Comparison of ENCODE assay signal across 9 cellular contexts in the genomic region with DNA sequence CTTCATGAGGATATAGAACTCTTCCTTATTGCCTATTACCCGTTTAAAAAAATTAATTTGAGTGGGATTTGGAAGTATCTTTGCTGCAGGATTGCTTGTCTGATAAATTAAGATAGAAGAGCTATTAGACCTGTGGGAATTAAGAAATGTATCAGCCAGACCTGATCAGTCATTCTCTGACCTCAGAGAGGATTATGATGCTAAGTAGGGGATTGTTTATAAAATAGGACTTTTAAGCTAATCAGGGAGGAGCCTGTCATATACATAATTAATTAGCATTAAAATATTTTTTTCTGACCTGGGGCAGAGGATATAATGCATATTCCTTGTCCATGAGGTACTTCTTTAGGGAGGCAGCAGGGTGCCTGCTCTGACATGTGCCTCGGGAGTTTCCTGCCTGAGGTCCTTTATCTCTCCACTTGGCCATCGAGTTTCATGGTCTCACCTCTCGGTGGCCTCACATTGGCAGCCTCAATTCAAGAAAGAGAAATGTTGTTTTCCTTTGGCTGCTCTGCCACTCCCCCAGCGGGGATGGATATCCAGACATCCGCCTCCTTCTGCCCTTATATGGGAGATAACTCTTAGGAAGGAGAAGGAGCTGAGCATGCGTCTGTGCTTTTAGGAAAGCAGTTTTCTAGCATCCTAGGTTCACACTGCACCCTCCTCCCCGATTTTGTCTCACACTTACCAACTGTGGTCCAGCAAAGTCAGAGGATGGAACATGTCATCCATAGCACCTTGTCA. TPM values are rescaled to one million over a fixed set of nuclear protein-coding genes. Genes with fewer than 3 reads are reported as not detected.
A peak's percentile ranks its signal among the peaks of the same experiment; 100 is the strongest.
DNase-seq lines count a peak whose midpoint lies in the region; TF ChIP-seq lines count a peak whose summit lies in the region.
"Had no signal": no experiment of that assay in that cellular context is flagged by ENCODE, and none has a peak within 500 bp of the region (broad histone marks: within the 10 kb centered on the region; RNA-seq: fewer than 3 reads in every experiment).

No MANE protein-coding gene starts in this region.

- TF ChIP-seq EP300 in Ishikawa (IDR thresholded peaks at IDR 0.05; ENCODE audit: borderline replicate concordance) = no peak

- TF ChIP-seq CTCF in astrocyte of the cerebellum (IDR thresholded peaks at IDR 0.05; ENCODE audit: low read depth, low read length, missing control alignments) = no peak
- TF ChIP-seq CTCF in GM20000 (IDR thresholded peaks at IDR 0.05; ENCODE audit: extremely low read depth, missing control alignments) = no peak

- in situ Hi-C loops in astrocyte of the cerebellum (cut with HindIII; ENCODE audit: low sequenced_read_pairs) = no loop called here

- DNase-seq in AG08396 (ENCODE audit: low spot score) (peak; percentile 88), astrocyte of the cerebellum (ENCODE audit: low read depth) (no peak), hepatic stellate cell (ENCODE audit: low spot score) (peak; percentile 88), posterior vena cava (ENCODE audit: low spot score) (peak; percentile 87), GDM1 (lab: John Stamatoyannopoulos, UW) (no peak), GM20000 (ENCODE audit: low spot score) (no peak), NOMO-1 (lab: John Stamatoyannopoulos, UW; ENCODE audit: unreplicated experiment in 2 of 2) (no peak)

- peak overlapping the region; percentile 72 for H3K4me3 ChIP-seq in astrocyte of the cerebellum (ENCODE audit: low read depth, low read length)
- H3K4me3 ChIP-seq: mucosa of descending colon had no signal

- intact Hi-C loops in posterior vena cava (cut with DNase I) = loop anchor here in 1 of 2 donors (5.0 to 10.0 kb wide), 2 partner anchors 41 to 103 kb away; a partner anchor contains a TSS

- no peak for TF ChIP-seq RAD21 in Ishikawa (IDR thresholded peaks at IDR 0.05; ENCODE audit: low read depth)

TF ChIP-seq in Ishikawa, 13 proteins besides CTCF, POLR2A, EP300 and RAD21:
- TF ChIP-seq, protein P1, sequence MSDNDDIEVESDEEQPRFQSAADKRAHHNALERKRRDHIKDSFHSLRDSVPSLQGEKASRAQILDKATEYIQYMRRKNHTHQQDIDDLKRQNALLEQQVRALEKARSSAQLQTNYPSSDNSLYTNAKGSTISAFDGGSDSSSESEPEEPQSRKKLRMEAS (IDR thresholded peaks at IDR 0.05) = peak; percentile 41; the same call in 1 of the 2 replicates
- TF ChIP-seq TCF12 (IDR thresholded peaks at IDR 0.05; ENCODE audit: low read depth) (no peak), CEBPB (IDR thresholded peaks at IDR 0.05) (no peak), FOXM1 (IDR thresholded peaks at IDR 0.05; ENCODE audit: borderline replicate concordance, low read depth) (no peak), YY1 (IDR thresholded peaks at IDR 0.05; ENCODE audit: low read depth) (no peak), TAF1 (IDR thresholded peaks at IDR 0.05; ENCODE audit: low read depth) (no peak)

RNA-seq across cellular contexts. Expression of a gene that starts 41.1 kb away (rescaled TPM):
- total RNA-seq in posterior vena cava = 10 to 100 TPM; 40.5 to 44.5 TPM

RNA-seq across cellular contexts. Expression of a gene that starts 47.0 kb away (rescaled TPM):
- 10 to 100 TPM; 22.8 to 25.5 TPM for total RNA-seq in posterior vena cava

RNA-seq across cellular contexts. Expression of a gene that starts 59.5 kb away (rescaled TPM):
- total RNA-seq in posterior vena cava = 1 to 10 TPM; 1.6 to 1.7 TPM

Comparison
In these comparisons a context has a peak if more than half of its experiments do, and no peak if none do; other contexts are left out.
1. DNase-seq: peak in AG08396 (single experiment), hepatic stellate cell (single experiment) and posterior vena cava (single experiment); none in astrocyte of the cerebellum (single experiment), GDM1 (single experiment), GM20000 (single experiment) and NOMO-1 (0 of 2).